Comparison of ENCODE assay signal across 38 cellular contexts in genomic region chr1:206751891-206752290, GRCh38. TPM values are rescaled to one million over a fixed set of nuclear protein-coding genes. Genes with fewer than 3 reads are reported as not detected.
"Had no signal": no experiment of that assay in that cellular context is flagged by ENCODE, and none has a peak within 500 bp of the region (broad histone marks: within the 10 kb centered on the region; RNA-seq: fewer than 3 reads in every experiment).

No MANE protein-coding gene starts in this region.

- H3K4me1 ChIP-seq: adrenal gland had no signal

- H3K36me3 Mint-ChIP-seq: activated CD4-positive, alpha-beta memory T cell treated with anti-CD3 and anti-CD28 coated beads for 36 hours; activated naive CD8-positive, alpha-beta T cell treated with anti-CD3 and anti-CD28 coated beads for 36 hours; brain had no signal

- H3K4me3 Mint-ChIP-seq: activated B cell treated with CpG ODN at 0.5 μM for 24 hours; activated CD4-positive, alpha-beta memory T cell treated with anti-CD3 and anti-CD28 coated beads for 36 hours; activated CD4-positive, alpha-beta T cell treated with anti-CD3 and anti-CD28 coated beads, Interleukin-2, amount 10 ng/mL, durations not matched to agents 24 days and 14 days; activated CD8-positive, alpha-beta T cell treated with anti-CD3 and anti-CD28 coated beads for 36 hours; activated naive CD4-positive, alpha-beta T cell treated with anti-CD3 and anti-CD28 coated beads for 36 hours; activated naive CD8-positive, alpha-beta T cell treated with anti-CD3 and anti-CD28 coated beads for 36 hours; activated T-cell treated with anti-CD3 and anti-CD28 coated beads, Interleukin-2, amount 50 U/mL, for 4 hours; activated T-cell treated with anti-CD3 and anti-CD28 coated beads, Interleukin-2, amount 50 U/mL, for 72 hours; activated T-helper 1 cell treated with anti-CD3 and anti-CD28 coated beads, Interleukin-12 subunit alpha, Interleukin-12 subunit beta, Interleukin-2, Interleukin-4 antibody, amounts not matched to agents 30 ng/mL and 10 ng/mL and 1 ng/mL, durations not matched to agents 14 hours and 24 hours and 36 hours; activated T-helper 17 cell treated with anti-CD3 and anti-CD28 coated beads, Interleukin-2, amount 50 U/mL, for 72 hours; brain; central memory CD8-positive, alpha-beta T cell; T-helper 1 cell treated with Interleukin-12 subunit alpha and Interleukin-12 subunit beta and Interleukin-4 antibody, amounts not matched to agents 30 μg/mL and 1 μg/mL, for 36 hours; T-helper 2 cell treated with Interferon-gamma antibody and Interleukin-4, amounts not matched to agents 5 μg/mL and 100 μg/mL, for 36 hours had no signal

- H3K27me3 Mint-ChIP-seq: activated B cell treated with CpG ODN at 0.5 μM for 24 hours; activated CD4-positive, alpha-beta memory T cell treated with anti-CD3 and anti-CD28 coated beads for 36 hours; activated CD8-positive, alpha-beta T cell treated with anti-CD3 and anti-CD28 coated beads for 36 hours; activated naive CD8-positive, alpha-beta T cell treated with anti-CD3 and anti-CD28 coated beads for 36 hours; activated T-helper 17 cell treated with anti-CD3 and anti-CD28 coated beads, Interleukin-2, amount 50 U/mL, for 72 hours; central memory CD8-positive, alpha-beta T cell had no signal

- H3K4me3 ChIP-seq: adrenal gland, cardiac muscle cell had no signal

- H3K27ac ChIP-seq: adrenal gland, cardiac muscle cell, VCaP had no signal

- H3K9me3 ChIP-seq: adrenal gland had no signal

- H3K27ac Mint-ChIP-seq: activated B cell treated with CpG ODN at 0.5 μM for 24 hours; activated CD4-positive, alpha-beta memory T cell treated with anti-CD3 and anti-CD28 coated beads for 36 hours; activated CD4-positive, alpha-beta T cell treated with anti-CD3 and anti-CD28 coated beads, Interleukin-2, amount 10 ng/mL, durations not matched to agents 24 days and 14 days; activated CD8-positive, alpha-beta T cell treated with anti-CD3 and anti-CD28 coated beads for 36 hours; activated naive CD4-positive, alpha-beta T cell treated with anti-CD3 and anti-CD28 coated beads for 36 hours; activated naive CD4-positive, alpha-beta T cell treated with anti-CD3 and anti-CD28 coated beads, Interleukin-2, amount 50 U/mL, for 72 hours; activated naive CD8-positive, alpha-beta T cell treated with anti-CD3 and anti-CD28 coated beads for 36 hours; activated T-cell treated with anti-CD3 and anti-CD28 coated beads, Interleukin-2, amount 50 U/mL, for 72 hours; activated T-helper 1 cell treated with anti-CD3 and anti-CD28 coated beads, Interleukin-12 subunit alpha, Interleukin-12 subunit beta, Interleukin-2, Interleukin-4 antibody, amounts not matched to agents 30 ng/mL and 10 ng/mL and 1 ng/mL, durations not matched to agents 14 hours and 24 hours and 36 hours; activated T-helper 17 cell treated with anti-CD3 and anti-CD28 coated beads, Interleukin-2, amount 50 U/mL, for 72 hours; brain; T-helper 1 cell treated with Interleukin-12 subunit alpha and Interleukin-12 subunit beta and Interleukin-4 antibody, amounts not matched to agents 30 μg/mL and 1 μg/mL, for 36 hours; T-helper 2 cell treated with Interferon-gamma antibody and Interleukin-4, amounts not matched to agents 5 μg/mL and 100 μg/mL, for 36 hours had no signal

- H3K4me1 Mint-ChIP-seq: brain had no signal

- ATAC-seq: activated CD8-positive, alpha-beta T cell treated with anti-CD3 and anti-CD28 coated beads for 36 hours; activated naive CD4-positive, alpha-beta T cell treated with anti-CD3 and anti-CD28 coated beads, Interleukin-2, amount 50 U/mL, for 72 hours; activated T-cell treated with anti-CD3 and anti-CD28 coated beads, Interleukin-2, amount 50 U/mL, for 4 hours; activated T-cell treated with anti-CD3 and anti-CD28 coated beads, Interleukin-2, amount 50 U/mL, for 72 hours; activated T-helper 17 cell treated with anti-CD3 and anti-CD28 coated beads, Interleukin-2, amount 50 U/mL, for 72 hours had no signal

- H3K27me3 ChIP-seq: adrenal gland had no signal

- H3K9me3 Mint-ChIP-seq: activated B cell treated with CpG ODN at 0.5 μM for 24 hours; activated CD4-positive, alpha-beta memory T cell treated with anti-CD3 and anti-CD28 coated beads for 36 hours; activated CD8-positive, alpha-beta T cell treated with anti-CD3 and anti-CD28 coated beads for 36 hours; activated naive CD4-positive, alpha-beta T cell treated with anti-CD3 and anti-CD28 coated beads for 36 hours; activated naive CD8-positive, alpha-beta T cell treated with anti-CD3 and anti-CD28 coated beads for 36 hours; activated T-cell treated with anti-CD3 and anti-CD28 coated beads, Interleukin-2, amount 50 U/mL, for 4 hours; activated T-helper 1 cell treated with anti-CD3 and anti-CD28 coated beads, Interleukin-12 subunit alpha, Interleukin-12 subunit beta, Interleukin-2, Interleukin-4 antibody, amounts not matched to agents 30 ng/mL and 10 ng/mL and 1 ng/mL, durations not matched to agents 14 hours and 24 hours and 36 hours; central memory CD8-positive, alpha-beta T cell; T-helper 1 cell treated with Interleukin-12 subunit alpha and Interleukin-12 subunit beta and Interleukin-4 antibody, amounts not matched to agents 30 μg/mL and 1 μg/mL, for 36 hours had no signal

- H3K36me3 ChIP-seq: adrenal gland, cardiac muscle cell had no signal

- DNase-seq: activated B cell treated with CpG ODN at 0.5 μM for 24 hours; activated CD4-positive, alpha-beta memory T cell treated with anti-CD3 and anti-CD28 coated beads for 36 hours; activated CD4-positive, alpha-beta T cell treated with anti-CD3 and anti-CD28 coated beads for 4 hours; activated CD4-positive, alpha-beta T cell treated with anti-CD3 and anti-CD28 coated beads, Interleukin-2, amount 10 ng/mL, durations not matched to agents 24 days and 14 days; activated CD4-positive, alpha-beta T cell treated with anti-CD3 and anti-CD28 coated beads, Interleukin-2, amount 50 U/mL, for 1 hour; activated CD4-positive, alpha-beta T cell treated with anti-CD3 and anti-CD28 coated beads, Interleukin-2, amount 50 U/mL, for 4 hours; activated CD4-positive, CD25-positive, alpha-beta regulatory T cell treated with anti-CD3 and anti-CD28 coated beads, Interleukin-2, amount 50 U/mL, for 72 hours; activated CD8-positive, alpha-beta memory T cell treated with anti-CD3 and anti-CD28 coated beads, Interleukin-2, amount 50 U/mL, for 4 hours; activated CD8-positive, alpha-beta T cell treated with anti-CD3 and anti-CD28 coated beads for 36 hours; activated effector memory CD4-positive, alpha-beta T cell treated with anti-CD3 and anti-CD28 coated beads, Interleukin-2, amount 50 U/mL, for 16 hours; activated gamma-delta T cell treated with Interleukin-2 at 50 U/mL for 16 hours; activated naive CD4-positive, alpha-beta T cell; activated naive CD4-positive, alpha-beta T cell treated with anti-CD3 and anti-CD28 coated beads for 36 hours; activated naive CD4-positive, alpha-beta T cell treated with anti-CD3 and anti-CD28 coated beads, Interleukin-2, amount 50 U/mL, for 16 hours; activated naive CD8-positive, alpha-beta T cell treated with anti-CD3 and anti-CD28 coated beads for 36 hours; activated T-cell treated with anti-CD3 and anti-CD28 coated beads for 4 hours; activated T-cell treated with anti-CD3 and anti-CD28 coated beads, Interleukin-2, amount 50 U/mL, for 1 hour; activated T-cell treated with anti-CD3 and anti-CD28 coated beads, Interleukin-2, amount 50 U/mL, for 4 hours; activated T-cell treated with anti-CD3 and anti-CD28 coated beads, Interleukin-2, amount 50 U/mL, for 72 hours; adrenal gland; amniotic stem cell; aorta; caudate nucleus; cerebellar nuclear complex; T-helper 2 cell; T-helper 9 cell had no signal

RNA-seq across cellular contexts. Expression of gene IL19, which starts 18.7 kb away (rescaled TPM):
- total RNA-seq: activated B cell treated with CpG ODN at 0.5 μM for 24 hours; activated CD4-positive, alpha-beta T cell treated with anti-CD3 and anti-CD28 coated beads, Interleukin-2, amount 10 ng/mL, durations not matched to agents 24 days and 14 days; activated CD8-positive, alpha-beta memory T cell treated with anti-CD3 and anti-CD28 coated beads for 36 hours; activated CD8-positive, alpha-beta T cell treated with anti-CD3 and anti-CD28 coated beads for 36 hours; activated naive CD4-positive, alpha-beta T cell treated with anti-CD3 and anti-CD28 coated beads for 36 hours; activated naive CD4-positive, alpha-beta T cell treated with anti-CD3 and anti-CD28 coated beads, Interleukin-2, amount 50 U/mL, for 72 hours; activated naive CD8-positive, alpha-beta T cell treated with anti-CD3 and anti-CD28 coated beads for 36 hours; activated T-cell treated with anti-CD3 and anti-CD28 coated beads, Interleukin-2, amount 50 U/mL, for 72 hours; activated T-helper 1 cell treated with anti-CD3 and anti-CD28 coated beads, Interleukin-12 subunit alpha, Interleukin-12 subunit beta, Interleukin-2, Interleukin-4 antibody, amounts not matched to agents 30 ng/mL and 10 ng/mL and 1 ng/mL, durations not matched to agents 14 hours and 24 hours and 36 hours; activated T-helper 17 cell treated with anti-CD3 and anti-CD28 coated beads, Interleukin-2, amount 50 U/mL, for 72 hours; adrenal gland; aorta; bronchial epithelial cell; cardiac muscle cell; chondrocyte had no signal
- polyA plus RNA-seq: adrenal gland, aorta, cardiac muscle cell had no signal

RNA-seq across cellular contexts. Expression of gene IL10, which starts 20.4 kb away (rescaled TPM):
- total RNA-seq: activated naive CD4-positive, alpha-beta T cell treated with anti-CD3 and anti-CD28 coated beads for 36 hours; activated naive CD8-positive, alpha-beta T cell treated with anti-CD3 and anti-CD28 coated beads for 36 hours; bronchial epithelial cell; cardiac muscle cell; chondrocyte had no signal
- polyA plus RNA-seq: cardiac muscle cell had no signal
